Comparison of ENCODE assay signal across 15 cellular contexts in the genomic region with DNA sequence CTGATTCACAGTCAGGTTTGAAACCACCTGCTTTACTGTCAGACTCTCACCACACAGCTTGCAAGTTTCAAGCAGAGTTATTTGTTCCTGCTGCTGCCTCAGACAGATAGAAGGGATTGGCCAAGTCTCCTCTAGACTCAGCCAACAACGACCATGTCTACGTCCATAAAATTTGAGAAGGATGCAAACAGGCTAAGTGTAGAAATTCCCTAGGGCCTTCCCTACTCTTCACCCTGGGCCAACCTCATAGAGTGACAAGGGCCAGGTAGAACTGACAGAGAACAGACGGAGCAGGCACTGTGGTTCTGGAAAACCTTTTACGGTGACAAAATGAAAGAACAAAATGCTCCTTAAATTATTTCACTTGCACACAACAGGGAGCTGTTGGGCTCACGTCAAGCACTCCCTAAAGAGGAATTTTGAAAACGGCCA. TPM values are rescaled to one million over a fixed set of nuclear protein-coding genes. Genes with fewer than 3 reads are reported as not detected.
DNase-seq lines count a peak whose midpoint lies in the region; ATAC-seq and TF ChIP-seq lines count a peak whose summit lies in the region.
"Had no signal": no experiment of that assay in that cellular context is flagged by ENCODE, and none has a peak within 500 bp of the region (broad histone marks: within the 10 kb centered on the region; RNA-seq: fewer than 3 reads in every experiment).

No MANE protein-coding gene starts in this region.

- no peak overlapping the region for H3K4me2 ChIP-seq in mesenchymal stem cell (ENCODE audit: low read length, poor library complexity, severe bottlenecking)

- H3K18ac ChIP-seq in mesenchymal stem cell (ENCODE audit: low read depth in 1 of 2, low read length in 2 of 2) = no peak overlapping the region

- 87% methylated on average over 6 of the region's 6 CpGs for WGBS in mesenchymal stem cell
- 94% methylated on average over 4 of the region's 6 CpGs for WGBS in right lobe of liver (ENCODE audit: insufficient coverage, low coverage, low lambda C conversion rate, missing lambda C conversion rate)

- H4K8ac ChIP-seq in mesenchymal stem cell (ENCODE audit: low read length) = no peak overlapping the region

- no peak overlapping the region for H3K4ac ChIP-seq in mesenchymal stem cell (ENCODE audit: low read depth in 1 of 2, low read length in 2 of 2)

- TF ChIP-seq POLR2A in gastrocnemius medialis (IDR thresholded peaks at IDR 0.05) (peak; percentile 55 to 68), right lobe of liver (IDR thresholded peaks at IDR 0.05) (no peak)

- ATAC-seq in gastrocnemius medialis (peak; percentile 79 to 90), right lobe of liver (no peak)
- ATAC-seq: HepG2 had no signal

- no peak overlapping the region for H2BK12ac ChIP-seq in mesenchymal stem cell (ENCODE audit: low read length in 2 of 2)

- DNase-seq in cardiac muscle cell (ENCODE audit: low read depth in 1 of 2, low spot score in 1 of 2) = no peak
- DNase-seq in right atrium auricular region (ENCODE audit: low spot score) = no peak
- DNase-seq in mesenchymal stem cell = no peak
- DNase-seq in gastrocnemius medialis = peak in 1 of 2 donors; percentile 75
- DNase-seq in NCI-H345 (lab: John Stamatoyannopoulos, UW) = no peak
- DNase-seq in iPS-NIHi11 (ENCODE audit: low spot score) = no peak
- DNase-seq in activated T-cell treated with anti-CD3 and anti-CD28 coated beads, Interleukin-2, amount 50 U/mL, for 24 hours = no peak
- DNase-seq in right lobe of liver = no peak
- DNase-seq: DMS 273 treated with DMSO at 0.1 percent for 48 hours, EL, MG63, NCI-H1092 treated with DMSO at 0.1 percent for 48 hours, NCI-H1694 treated with DMSO at 0.1 percent for 48 hours, NCI-H2171 had no signal

- H3K27me3 ChIP-seq in cardiac muscle cell = no peaks in the 10 kb centered on the region
- no peaks in the 10 kb centered on the region for H3K27me3 ChIP-seq in right atrium auricular region
- H3K27me3 ChIP-seq in mesenchymal stem cell (ENCODE audit: control insufficient read depth in 1 of 2, insufficient read depth in 1 of 2, low read length in 2 of 2) = no peaks in the 10 kb centered on the region
- H3K27me3 ChIP-seq in gastrocnemius medialis = no peaks in the 10 kb centered on the region
- H3K27me3 ChIP-seq in right lobe of liver = no peaks in the 10 kb centered on the region
- H3K27me3 ChIP-seq: MG63 had no signal

- peaks cover 13% of the 10 kb centered on the region for H3K4me1 ChIP-seq in cardiac muscle cell (ENCODE audit: low read depth)
- H3K4me1 ChIP-seq in right atrium auricular region = no peaks in the 10 kb centered on the region
- H3K4me1 ChIP-seq in mesenchymal stem cell (ENCODE audit: control insufficient read depth, insufficient read depth, low read depth, low read length) = no peaks in the 10 kb centered on the region
- H3K4me1 ChIP-seq in gastrocnemius medialis = peaks cover 57 to 58% of the 10 kb centered on the region in 2 donors
- no peaks in the 10 kb centered on the region for H3K4me1 ChIP-seq in right lobe of liver

- H3K27ac ChIP-seq in cardiac muscle cell (peak overlapping the region; percentile 10), right atrium auricular region (peak overlapping the region in 1 of 2 donors; percentile 7), mesenchymal stem cell (ENCODE audit: low read length, poor library complexity, severe bottlenecking) (no peak overlapping the region), gastrocnemius medialis (peak overlapping the region; percentile 88 to 96 (median 90)), right lobe of liver (no peak overlapping the region)

- H3K36me3 ChIP-seq in cardiac muscle cell = peaks cover 9% of the 10 kb centered on the region
- peaks cover 31% of the 10 kb centered on the region for H3K36me3 ChIP-seq in right atrium auricular region
- peaks cover 25 to 36% of the 10 kb centered on the region in 2 experiments for H3K36me3 ChIP-seq in mesenchymal stem cell (ENCODE audit: control insufficient read depth in 1 of 2, insufficient read depth in 2 of 2, low read depth in 1 of 2, low read length in 2 of 2)
- peaks cover 0 to 36% of the 10 kb centered on the region in 2 donors for H3K36me3 ChIP-seq in gastrocnemius medialis
- peaks cover 0 to 32% (median 10%) of the 10 kb centered on the region in 4 donors for H3K36me3 ChIP-seq in right lobe of liver

- no peak overlapping the region for H3K23ac ChIP-seq in mesenchymal stem cell (ENCODE audit: low read length in 2 of 2)

- H2BK15ac ChIP-seq in mesenchymal stem cell (ENCODE audit: low read depth, poor library complexity, severe bottlenecking) = no peak overlapping the region

- in situ Hi-C loops in gastrocnemius medialis (cut with MboI; ENCODE audit: low sequenced_read_pairs in 4 of 4) = no loop called here

- no peak overlapping the region for H2BK120ac ChIP-seq in mesenchymal stem cell (ENCODE audit: low read depth, low read length)

- H2AFZ ChIP-seq in mesenchymal stem cell (ENCODE audit: low read depth, low read length) = no peak overlapping the region

- no peak overlapping the region for H2AK5ac ChIP-seq in mesenchymal stem cell (ENCODE audit: low read length, severe bottlenecking)

- TF ChIP-seq CTCF in cardiac muscle cell (IDR thresholded peaks at IDR 0.05; ENCODE audit: low read depth, low read length) = no peak
- TF ChIP-seq CTCF in right atrium auricular region (IDR thresholded peaks at IDR 0.05) = no peak
- no peak for TF ChIP-seq CTCF in gastrocnemius medialis (IDR thresholded peaks at IDR 0.05 in 4 of 5, conservative IDR thresholded peaks at IDR 0.05 in 1 of 5)
- TF ChIP-seq CTCF in right lobe of liver (IDR thresholded peaks at IDR 0.05) = no peak

- H3K79me1 ChIP-seq in mesenchymal stem cell (replicated peaks; ENCODE audit: low read length, poor library complexity, severe bottlenecking) = peaks cover 26% of the 10 kb centered on the region

- no peak overlapping the region for H3K14ac ChIP-seq in mesenchymal stem cell (ENCODE audit: low read length in 2 of 2)

- no peak overlapping the region for H2BK5ac ChIP-seq in mesenchymal stem cell (ENCODE audit: low read depth, low read length, poor library complexity, severe bottlenecking)

- H3K9ac ChIP-seq in mesenchymal stem cell (ENCODE audit: low read length) = peak overlapping the region; percentile 28

- no peak overlapping the region for H3K4me3 Mint-ChIP-seq in activated T-cell treated with anti-CD3 and anti-CD28 coated beads, Interleukin-2, amount 50 U/mL, for 24 hours

- H3K9me3 ChIP-seq in cardiac muscle cell (ENCODE audit: low read depth) = no peaks in the 10 kb centered on the region
- H3K9me3 ChIP-seq in right atrium auricular region = no peaks in the 10 kb centered on the region
- H3K9me3 ChIP-seq in mesenchymal stem cell (ENCODE audit: control insufficient read depth, low read length) = no peaks in the 10 kb centered on the region
- H3K9me3 ChIP-seq in gastrocnemius medialis = no peaks in the 10 kb centered on the region
- H3K9me3 ChIP-seq in right lobe of liver = no peaks in the 10 kb centered on the region
- H3K9me3 ChIP-seq: MG63 had no signal

- no peak overlapping the region for H3K27ac Mint-ChIP-seq in activated T-cell treated with anti-CD3 and anti-CD28 coated beads, Interleukin-2, amount 50 U/mL, for 24 hours

- intact Hi-C loops in gastrocnemius medialis (cut with DNase I; ENCODE audit: low total_unique reads) = no loop called here
- intact Hi-C loops in right lobe of liver (cut with DNase I) = no loop called here

- no peaks in the 10 kb centered on the region for H3K9me3 Mint-ChIP-seq in activated T-cell treated with anti-CD3 and anti-CD28 coated beads, Interleukin-2, amount 50 U/mL, for 24 hours

- H3K4me3 ChIP-seq in cardiac muscle cell = no peak overlapping the region
- H3K4me3 ChIP-seq in right atrium auricular region = no peak overlapping the region
- H3K4me3 ChIP-seq in mesenchymal stem cell (ENCODE audit: insufficient read depth in 1 of 2, low read depth in 1 of 2, low read length in 2 of 2) = no peak overlapping the region
- peak overlapping the region in 1 of 4 donors; percentile 8 for H3K4me3 ChIP-seq in gastrocnemius medialis
- no peak overlapping the region for H3K4me3 ChIP-seq in right lobe of liver
- H3K4me3 ChIP-seq: MG63 had no signal

- peaks cover 10% of the 10 kb centered on the region for H3K4me1 Mint-ChIP-seq in activated T-cell treated with anti-CD3 and anti-CD28 coated beads, Interleukin-2, amount 50 U/mL, for 24 hours (ENCODE audit: low read depth)

- H3K27me3 Mint-ChIP-seq in activated T-cell treated with anti-CD3 and anti-CD28 coated beads, Interleukin-2, amount 50 U/mL, for 24 hours = no peaks in the 10 kb centered on the region

- H4K91ac ChIP-seq in mesenchymal stem cell (ENCODE audit: low read length) = no peak overlapping the region

- peaks cover 41% of the 10 kb centered on the region for H3K36me3 Mint-ChIP-seq in activated T-cell treated with anti-CD3 and anti-CD28 coated beads, Interleukin-2, amount 50 U/mL, for 24 hours (ENCODE audit: low read depth)

RNA-seq across cellular contexts. Expression of gene CLIP1, which starts 39.5 kb away (rescaled TPM):
- total RNA-seq in cardiac muscle cell = 29.1 and 46.3 TPM in 2 replicates
- polyA plus RNA-seq in cardiac muscle cell = 29.6 and 40.0 TPM in 2 replicates
- 100 to 1,000 TPM in 1 of 2 donors, 10 to 100 TPM in 1; 91.5 to 153 TPM for total RNA-seq in right atrium auricular region
- 49.0 TPM for polyA plus RNA-seq in mesenchymal stem cell (2013, experiment 1 of 2)
- 49.6 TPM for polyA plus RNA-seq in mesenchymal stem cell (2013, experiment 2 of 2)
- total RNA-seq in gastrocnemius medialis = 100 to 1,000 TPM; 371 to 626 (median 552) TPM
- 10 to 100 TPM; 35.4 to 63.4 (median 43.1) TPM for total RNA-seq in right lobe of liver

Comparison
In these comparisons a context has a peak if more than half of its experiments do, and no peak if none do; other contexts are left out.
1. H3K27ac ChIP-seq: peak in cardiac muscle cell (single experiment) and gastrocnemius medialis (4 of 4); none in mesenchymal stem cell (single experiment) and right lobe of liver (0 of 3).
2. ATAC-seq: peak in gastrocnemius medialis (2 of 2); none in right lobe of liver (0 of 4).